In the genomic region with DNA sequence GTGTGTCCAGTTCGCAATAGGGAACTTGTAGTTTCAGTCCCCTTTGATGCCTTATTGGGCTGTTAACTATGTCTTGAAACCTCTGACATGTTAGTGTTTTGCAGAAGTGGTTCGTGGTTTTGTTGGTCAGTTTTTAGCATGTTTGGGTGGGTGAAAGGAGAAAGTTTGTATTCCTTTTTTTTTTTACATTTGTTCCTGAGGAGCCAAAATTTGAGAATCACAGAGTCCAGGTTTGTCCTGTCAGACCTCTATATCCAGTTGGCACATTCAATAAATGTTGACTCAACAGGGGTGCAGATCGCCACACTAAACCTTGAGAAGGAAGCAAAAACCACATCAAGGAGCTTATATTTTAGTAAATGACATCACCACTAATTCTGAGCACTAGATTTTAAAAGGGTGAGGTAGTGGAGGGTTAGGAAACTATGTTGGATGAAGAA, we compare ENCODE assay signal across 13 cellular contexts. TPM values are rescaled to one million over a fixed set of nuclear protein-coding genes. Genes with fewer than 3 reads are reported as not detected.
DNase-seq lines count a peak whose midpoint lies in the region; ATAC-seq, FAIRE-seq and TF ChIP-seq lines count a peak whose summit lies in the region.
"Had no signal": no experiment of that assay in that cellular context is flagged by ENCODE, and none has a peak within 500 bp of the region (broad histone marks: within the 10 kb centered on the region; RNA-seq: fewer than 3 reads in every experiment).

No MANE protein-coding gene starts in this region.

- H3K27me3 ChIP-seq in GM06990 (replicated peaks; ENCODE audit: control insufficient read depth, insufficient read depth, low read length) (no peaks in the 10 kb centered on the region), body of pancreas (no peaks in the 10 kb centered on the region)
- H3K27me3 ChIP-seq: hepatocyte had no signal

- H3K36me3 ChIP-seq in GM06990 (ENCODE audit: control insufficient read depth, insufficient read depth, low read length) (no peaks in the 10 kb centered on the region), body of pancreas (replicated peaks in 1 of 2; ENCODE audit: insufficient read depth in 1 of 2, low read depth in 2 of 2) (no peaks in the 10 kb centered on the region)
- H3K36me3 ChIP-seq: thoracic aorta had no signal

- ATAC-seq in GM21447 (IDR thresholded peaks at IDR 0.05; ENCODE audit: unreplicated experiment) (peak; percentile 80), body of pancreas (no peak)

- DNase-seq in GM06990 (ENCODE audit: extremely low read depth, insufficient read length) (peak; percentile 30), KBM-7 (peak; percentile 65), astrocyte of the hippocampus (ENCODE audit: low read depth, low spot score) (peak; percentile 72), NCI-H1930 (lab: John Stamatoyannopoulos, UW) (no peak), D721Med (ENCODE audit: insufficient read length, low spot score) (no peak), body of pancreas (no peak)
- DNase-seq in activated effector memory CD4-positive, alpha-beta T cell treated with Interleukin-2 at 50 U/mL for 16 hours: no peak
- DNase-seq: naive B cell, NCI-H187 treated with DMSO at 0.1 percent for 48 hours had no signal

- intact Hi-C loops in body of pancreas (cut with DNase I): no loop called here

- 57 to 61% methylated on average over 3 of the region's 3 CpGs for WGBS in body of pancreas, 2 donors

- in situ Hi-C loops in KBM-7 (cut with MboI; ENCODE audit: low pct_unique_long_range_greater_than_20kb, low sequenced_read_pairs): no loop called here

- H3K4me1 ChIP-seq in body of pancreas: peaks cover 8% of the 10 kb centered on the region

- TF ChIP-seq POLR2A in body of pancreas (IDR thresholded peaks at IDR 0.05): no peak

- H3K9me3 ChIP-seq in body of pancreas: no peaks in the 10 kb centered on the region
- H3K9me3 ChIP-seq: thoracic aorta had no signal

- no peak for FAIRE-seq in D721Med (lab: Jason Lieb, UNC)

- H3K4me3 ChIP-seq in GM06990 (replicated peaks; ENCODE audit: low read depth, low read length) (no peak overlapping the region), body of pancreas (no peak overlapping the region)
- H3K4me3 ChIP-seq: hepatocyte, thoracic aorta had no signal

- TF ChIP-seq CTCF in GM06990 (IDR thresholded peaks at IDR 0.05; ENCODE audit: insufficient read depth, low read length, poor library complexity, severe bottlenecking) (no peak), D721Med (IDR thresholded peaks at IDR 0.05; ENCODE audit: insufficient read depth, missing control alignments) (no peak), body of pancreas (IDR thresholded peaks at IDR 0.05) (no peak)

- H3K27ac ChIP-seq in body of pancreas: no peak overlapping the region
- H3K27ac ChIP-seq: C4-2B, hepatocyte had no signal

RNA-seq across cellular contexts. Expression of gene DLG3, which starts 26.2 kb away (rescaled TPM):
- total RNA-seq in body of pancreas: 10 to 100 TPM; 26.0 to 26.7 TPM

RNA-seq across cellular contexts. Expression of gene GDPD2, which starts 47.8 kb away (rescaled TPM):
- total RNA-seq in body of pancreas: under 1 TPM in 1 of 2 donors, not detected in 1; 0.26 TPM
- total RNA-seq: thoracic aorta had no signal

Comparison
In these comparisons a context has a peak if more than half of its experiments do, and no peak if none do; other contexts are left out.
1. DNase-seq: peak in GM06990 (single experiment), KBM-7 (single experiment) and astrocyte of the hippocampus (single experiment); none in NCI-H1930 (0 of 2), D721Med (single experiment), body of pancreas (0 of 4) and activated effector memory CD4-positive, alpha-beta T cell treated with Interleukin-2 at 50 U/mL for 16 hours (single experiment).